In the genomic region with DNA sequence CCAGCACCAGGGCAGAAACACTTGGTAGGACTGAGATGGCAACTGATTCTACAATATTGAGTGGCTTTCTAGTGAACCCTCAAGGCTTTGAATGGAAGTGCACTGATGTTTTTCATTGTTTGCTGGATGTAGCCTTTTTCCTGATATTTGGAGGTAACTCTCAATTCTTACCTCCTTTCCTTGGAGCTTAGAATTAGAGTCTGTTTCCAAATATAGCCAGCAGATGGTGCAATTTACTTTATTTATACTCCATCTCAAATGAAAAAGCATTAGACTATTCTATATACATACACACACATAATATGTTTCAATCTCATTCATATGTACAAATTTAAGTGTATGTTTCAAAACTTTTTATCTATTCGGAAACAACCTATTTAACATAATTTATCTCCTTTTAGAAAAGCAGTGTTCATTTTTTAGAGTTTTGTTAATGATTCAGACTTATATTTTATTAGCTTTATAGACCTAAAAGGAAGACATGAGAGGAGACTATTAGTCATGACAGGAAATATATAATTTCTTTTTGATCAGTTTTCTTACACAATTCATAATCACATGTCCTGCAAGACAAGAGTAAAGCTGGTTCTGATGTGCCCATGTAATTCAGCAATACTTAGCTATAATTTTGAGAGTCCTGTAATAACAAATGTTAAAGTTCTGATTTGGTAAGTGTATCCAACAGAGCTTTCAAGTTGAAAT, we compare ENCODE assay signal across 8 cellular contexts.
DNase-seq lines count a peak whose midpoint lies in the region; ATAC-seq and TF ChIP-seq lines count a peak whose summit lies in the region.

No MANE protein-coding gene starts in this region.

- ATAC-seq in GM18502 (IDR thresholded peaks at IDR 0.05; ENCODE audit: poor library complexity, unreplicated experiment), result peak; percentile 72
- no peak for ATAC-seq in HG03039 (IDR thresholded peaks at IDR 0.05; ENCODE audit: unreplicated experiment)

- no peaks in the 10 kb centered on the region for H3K79me2 ChIP-seq in Karpas-422 (ENCODE audit: low read length)
- H3K79me2 ChIP-seq in SK-N-SH (ENCODE audit: insufficient read depth), result no peaks in the 10 kb centered on the region

- H3K4me2 ChIP-seq in Karpas-422 (ENCODE audit: low read depth, low read length, poor library complexity, severe bottlenecking) (no peak overlapping the region), SK-N-SH (no peak overlapping the region)

- no peaks in the 10 kb centered on the region for H3K27me3 ChIP-seq in Karpas-422 (ENCODE audit: low read length)
- no peaks in the 10 kb centered on the region for H3K27me3 ChIP-seq in SK-N-SH (ENCODE audit: insufficient read depth)
- H3K27me3 ChIP-seq in transverse colon, result no peaks in the 10 kb centered on the region

- in situ Hi-C loops in transverse colon (cut with MboI; ENCODE audit: low pct_ligation_motif_present in 1 of 4, low pct_unique_long_range_greater_than_20kb in 1 of 4, low sequenced_read_pairs in 3 of 4), result no loop called here

- no peaks in the 10 kb centered on the region for H3K9me2 ChIP-seq in Karpas-422 (replicated peaks; ENCODE audit: insufficient read depth, low read length)
- H3K9me2 ChIP-seq in SK-N-SH, result no peaks in the 10 kb centered on the region

- H3K27ac ChIP-seq in Karpas-422 (ENCODE audit: low read length) (no peak overlapping the region), SK-N-SH (ENCODE audit: low read depth in 2 of 2, low read length in 1 of 2) (no peak overlapping the region), transverse colon (no peak overlapping the region)

- H4K20me1 ChIP-seq in Karpas-422 (ENCODE audit: insufficient read depth, low read depth, low read length) (no peaks in the 10 kb centered on the region), SK-N-SH (ENCODE audit: insufficient read depth) (no peaks in the 10 kb centered on the region)

- POLR2A ChIA-PET in AG04449 (lab: Yijun Ruan, JAX) (no interaction called here), SK-N-SH (lab: Yijun Ruan, JAX) (no interaction called here)

- TF ChIP-seq RAD21 in SK-N-SH (IDR thresholded peaks at IDR 0.05; ENCODE audit: low read length), result peak; percentile 77

- no peaks in the 10 kb centered on the region for H3K9me3 ChIP-seq in Karpas-422 (ENCODE audit: low read length)
- no peaks in the 10 kb centered on the region for H3K9me3 ChIP-seq in SK-N-SH
- no peaks in the 10 kb centered on the region for H3K9me3 ChIP-seq in transverse colon

- DNase-seq in AG04449 (ENCODE audit: low read depth, low spot score) (no peak), Karpas-422 (peak; percentile 60), SK-N-SH (peak; percentile 47), germinal center (ENCODE audit: low spot score) (peak; percentile 11), transverse colon (no peak)
- DNase-seq in activated CD8-positive, alpha-beta memory T cell treated with anti-CD3 and anti-CD28 coated beads, Interleukin-2, amount 50 U/mL, for 48 hours, result no peak

- no peak overlapping the region for H3K9ac ChIP-seq in Karpas-422 (ENCODE audit: low read length)
- H3K9ac ChIP-seq in SK-N-SH, result no peak overlapping the region

- H3F3A ChIP-seq in SK-N-SH (replicated peaks; ENCODE audit: insufficient read depth), result no peaks in the 10 kb centered on the region

- intact Hi-C loops in transverse colon (cut with DNase I; ENCODE audit: low total_unique reads), result no loop called here

- H3K36me3 ChIP-seq in Karpas-422 (ENCODE audit: insufficient read depth, low read length) (no peaks in the 10 kb centered on the region), SK-N-SH (replicated peaks in 1 of 2; ENCODE audit: control insufficient read depth in 1 of 2, insufficient read depth in 2 of 2, low read length in 1 of 2) (no peaks in the 10 kb centered on the region), transverse colon (no peaks in the 10 kb centered on the region)

- 2% methylated on average over 1 of the region's 1 CpG for WGBS in SK-N-SH (ENCODE audit: low lambda C conversion rate)
- WGBS in transverse colon (ENCODE audit: low coverage in 1 of 2), 2 donors, result 7 to 15% methylated on average over 1 of the region's 1 CpG

- no peak for TF ChIP-seq POLR2A in transverse colon (IDR thresholded peaks at IDR 0.05)

- TF ChIP-seq EP300 in SK-N-SH (IDR thresholded peaks at IDR 0.05; ENCODE audit: borderline replicate concordance in 1 of 2, low read depth in 1 of 2, low read length in 1 of 2) (no peak), transverse colon (IDR thresholded peaks at IDR 0.05; ENCODE audit: low read depth) (no peak)

- H3K4me3 ChIP-seq in AG04449 (ENCODE audit: low read depth, low read length) (no peak overlapping the region), Karpas-422 (ENCODE audit: low read length) (no peak overlapping the region), SK-N-SH (ENCODE audit: low read depth in 2 of 2, low read length in 1 of 2) (no peak overlapping the region), transverse colon (no peak overlapping the region)

- CTCF ChIA-PET in AG04449 (lab: Yijun Ruan, JAX) (interaction anchor here (0.8 to 4.3 kb wide), 23 partner anchors 9 to 170 kb away, joined by 3 to 61 read pairs (median 3); a partner anchor contains a TSS), SK-N-SH (lab: Yijun Ruan, JAX) (interaction anchor here (0.6 to 3.7 kb wide), 34 partner anchors 9 to 1421 kb away, joined by 3 to 26 read pairs (median 3); no protein-coding TSS in a partner anchor)

- TF ChIP-seq CTCF in AG04449 (IDR thresholded peaks at IDR 0.05; ENCODE audit: insufficient read depth, low read length, missing control alignments), result peak; percentile 28
- peak; percentile 77 for TF ChIP-seq CTCF in SK-N-SH (IDR thresholded peaks at IDR 0.05)
- TF ChIP-seq CTCF in transverse colon (IDR thresholded peaks at IDR 0.05), result peak; percentile 31 to 48 (median 44)

- H3K4me1 ChIP-seq in Karpas-422 (ENCODE audit: low read length), result no peaks in the 10 kb centered on the region
- no peaks in the 10 kb centered on the region; a peak in 1 of 4 replicates for H3K4me1 ChIP-seq in SK-N-SH (ENCODE audit: control insufficient read depth in 1 of 2, insufficient read depth in 2 of 2, low read depth in 1 of 2, low read length in 1 of 2)
- no peaks in the 10 kb centered on the region for H3K4me1 ChIP-seq in transverse colon

- H2AFZ ChIP-seq in Karpas-422 (ENCODE audit: low read length), result no peak overlapping the region
- no peak overlapping the region for H2AFZ ChIP-seq in SK-N-SH (ENCODE audit: low read depth)

TF ChIP-seq in SK-N-SH, 30 proteins besides CTCF, POLR2A, EP300 and RAD21:
- TF ChIP-seq CHD2 (IDR thresholded peaks at IDR 0.05; ENCODE audit: low read length, partially characterized antibody), result no peak
- peak; percentile 45 for TF ChIP-seq SMC3 (IDR thresholded peaks at IDR 0.05; ENCODE audit: low read depth, low read length)

Comparison
In these comparisons a context has a peak if more than half of its experiments do, and no peak if none do; other contexts are left out.
1. DNase-seq: peak in Karpas-422 (single experiment), SK-N-SH (single experiment) and germinal center (single experiment); none in AG04449 (single experiment), transverse colon (single experiment) and activated CD8-positive, alpha-beta memory T cell treated with anti-CD3 and anti-CD28 coated beads, Interleukin-2, amount 50 U/mL, for 48 hours (single experiment).
2. Peak in every context shown above with its lines, with median percentiles within 50 percentile points of each other: CTCF ChIP-seq.